ENCODE assay signal across 8 cellular contexts in the genomic region with DNA sequence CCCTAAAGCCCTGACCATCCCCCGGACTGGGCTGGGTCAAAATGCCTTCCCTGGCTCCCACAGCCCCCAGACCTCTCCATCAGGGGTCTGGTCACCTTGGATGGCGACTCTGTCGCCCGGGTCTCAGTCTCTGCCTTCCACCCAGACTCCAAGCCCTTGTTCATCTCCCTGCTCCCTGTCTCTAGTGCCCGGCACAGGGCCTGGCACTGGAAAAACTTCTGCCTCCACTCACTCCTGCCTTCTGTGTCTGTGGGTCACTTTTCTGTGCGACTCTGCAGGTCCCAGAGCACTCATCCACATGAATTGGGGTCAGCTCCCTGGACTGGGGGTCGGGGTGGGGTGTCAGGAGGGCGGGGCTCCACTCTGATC. TPM values are rescaled to one million over a fixed set of nuclear protein-coding genes. Genes with fewer than 3 reads are reported as not detected.
DNase-seq lines count a peak whose midpoint lies in the region; ATAC-seq and TF ChIP-seq lines count a peak whose summit lies in the region.

No MANE protein-coding gene starts in this region.

- peaks cover 34% of the 10 kb centered on the region for H3K4me1 ChIP-seq in DOHH2 (ENCODE audit: control insufficient read depth, low read length)
- peaks cover 27 to 68% (median 44%) of the 10 kb centered on the region in 3 donors for H3K4me1 ChIP-seq in esophagus squamous epithelium
- peaks cover 9 to 17% of the 10 kb centered on the region in 2 experiments for H3K4me1 ChIP-seq in trophoblast cell (ENCODE audit: control insufficient read depth in 1 of 2, insufficient read depth in 2 of 2, low read length in 2 of 2)

- peak overlapping the region; percentile 36 for H4K12ac ChIP-seq in trophoblast cell (ENCODE audit: low read depth, low read length)

- H3K27me3 ChIP-seq in DOHH2 (ENCODE audit: control insufficient read depth, low read length) (no peaks in the 10 kb centered on the region), esophagus squamous epithelium (no peaks in the 10 kb centered on the region), trophoblast cell (ENCODE audit: insufficient read depth, low read length) (no peaks in the 10 kb centered on the region)

- no peak overlapping the region for H3K23ac ChIP-seq in trophoblast cell (ENCODE audit: low read length)

- H2BK120ac ChIP-seq in trophoblast cell (ENCODE audit: insufficient read depth, low read length, poor library complexity) = peak overlapping the region; percentile 13

- peak overlapping the region; percentile 95 for H4K91ac ChIP-seq in trophoblast cell (ENCODE audit: low read depth, low read length)

- H3K9ac ChIP-seq in SK-N-MC (ENCODE audit: insufficient read length) (peak overlapping the region; percentile 98), trophoblast cell (ENCODE audit: low read length) (peak overlapping the region; percentile 79)

- H4K20me1 ChIP-seq in DOHH2 (ENCODE audit: control insufficient read depth, insufficient read depth, low read depth, low read length) = 0 out of 2 replicates have a peak, but pooled peaks cover 2% of the 10 kb centered on the region

- H2BK5ac ChIP-seq in trophoblast cell (ENCODE audit: low read depth, low read length, poor library complexity) = peak overlapping the region; percentile 43

- peak overlapping the region; percentile 99 for H3K4ac ChIP-seq in trophoblast cell (ENCODE audit: low read depth, low read length)

- peak overlapping the region; percentile 88 for H3K4me3 ChIP-seq in DOHH2 (ENCODE audit: low read length)
- peak overlapping the region; percentile 92 for H3K4me3 ChIP-seq in SK-N-MC
- peak overlapping the region; percentile 73 to 97 (median 88) for H3K4me3 ChIP-seq in esophagus squamous epithelium
- peak overlapping the region; percentile 85 for H3K4me3 ChIP-seq in trophoblast cell (ENCODE audit: low read depth, low read length)

- H3K79me1 ChIP-seq in trophoblast cell (ENCODE audit: low read length) = peaks cover 11% of the 10 kb centered on the region

- H3K14ac ChIP-seq in trophoblast cell (ENCODE audit: low read length) = peak overlapping the region; percentile 46

- H2AK5ac ChIP-seq in trophoblast cell (ENCODE audit: low read length) = peak overlapping the region; percentile 86

- H2AFZ ChIP-seq in trophoblast cell (ENCODE audit: insufficient read depth, low read length, poor library complexity) = no peak overlapping the region

- H2BK12ac ChIP-seq in trophoblast cell (ENCODE audit: low read length) = no peak overlapping the region

- H3K9me3 ChIP-seq in DOHH2 (ENCODE audit: control insufficient read depth, insufficient read depth, low read length) = no peaks in the 10 kb centered on the region
- no peaks in the 10 kb centered on the region for H3K9me3 ChIP-seq in SK-N-MC (ENCODE audit: low read depth, low read length)
- H3K9me3 ChIP-seq in esophagus squamous epithelium = no peaks in the 10 kb centered on the region
- no peaks in the 10 kb centered on the region for H3K9me3 ChIP-seq in trophoblast cell (ENCODE audit: insufficient read depth, low read depth, low read length)

- ATAC-seq in HG03378 (IDR thresholded peaks at IDR 0.05; ENCODE audit: unreplicated experiment) (no peak), GM18498 (IDR thresholded peaks at IDR 0.05; ENCODE audit: unreplicated experiment) (no peak)

- no peak for DNase-seq in SK-N-MC (ENCODE audit: low read depth, low spot score)
- DNase-seq in esophagus squamous epithelium (lab: John Stamatoyannopoulos, UW) = no peak
- DNase-seq in trophoblast cell = no peak
- DNase-seq in CD1c-positive myeloid dendritic cell (ENCODE audit: extremely low spot score) = no peak
- DNase-seq in NCI-H2171 (lab: John Stamatoyannopoulos, UW) = no peak

- H4K8ac ChIP-seq in trophoblast cell (ENCODE audit: low read depth, low read length) = peak overlapping the region; percentile 27

- no peaks in the 10 kb centered on the region for H3F3A ChIP-seq in DOHH2 (ENCODE audit: control insufficient read depth, insufficient read depth)

- H3K36me3 ChIP-seq in DOHH2 (ENCODE audit: control insufficient read depth, low read length) (peaks cover 32% of the 10 kb centered on the region), SK-N-MC (ENCODE audit: insufficient read depth, low read length) (no peaks in the 10 kb centered on the region), esophagus squamous epithelium (peaks cover 0 to 7% (median 0%) of the 10 kb centered on the region in 3 donors), trophoblast cell (ENCODE audit: control insufficient read depth in 1 of 2, insufficient read depth in 2 of 2, low read length in 2 of 2) (peaks cover 18 to 22% of the 10 kb centered on the region in 2 experiments)

- no peak for TF ChIP-seq POLR2A in esophagus squamous epithelium (IDR thresholded peaks at IDR 0.05)

- TF ChIP-seq CTCF in DOHH2 (IDR thresholded peaks at IDR 0.05; ENCODE audit: low read depth, low read length, poor library complexity, severe bottlenecking) = no peak
- no peak for TF ChIP-seq CTCF in esophagus squamous epithelium (IDR thresholded peaks at IDR 0.05)

- peak overlapping the region; percentile 83 for H3K27ac ChIP-seq in DOHH2 (ENCODE audit: low read depth, low read length)
- peak overlapping the region; percentile 90 for H3K27ac ChIP-seq in SK-N-MC
- peak overlapping the region; percentile 93 to 99 (median 98) for H3K27ac ChIP-seq in esophagus squamous epithelium
- peak overlapping the region; percentile 75 for H3K27ac ChIP-seq in trophoblast cell (ENCODE audit: low read depth, low read length)

- H3K79me2 ChIP-seq in DOHH2 (ENCODE audit: control insufficient read depth, low read length) = peaks cover 57% of the 10 kb centered on the region
- peaks cover 45% of the 10 kb centered on the region for H3K79me2 ChIP-seq in trophoblast cell (ENCODE audit: control insufficient read depth, insufficient read depth, low read length, poor library complexity)

- peak overlapping the region; percentile 87 for H3K4me2 ChIP-seq in DOHH2 (ENCODE audit: low read length)
- H3K4me2 ChIP-seq in trophoblast cell (ENCODE audit: low read length) = peak overlapping the region; percentile 89

- H3K9me2 ChIP-seq in DOHH2 (replicated peaks; ENCODE audit: control insufficient read depth, low read length) = no peaks in the 10 kb centered on the region

- peak overlapping the region; percentile 38 for H3K18ac ChIP-seq in trophoblast cell (ENCODE audit: low read length)

- intact Hi-C loops in esophagus squamous epithelium (cut with DNase I) = no loop called here

- WGBS in esophagus squamous epithelium, 2 donors = 9 to 28% methylated on average over 4 to 5 of the region's 8 CpGs
- no CpG with 5 or more reads among the region's 8 CpGs for WGBS in trophoblast cell (ENCODE audit: extremely low coverage, insufficient coverage, insufficient read length)

RNA-seq across cellular contexts. Expression of a gene that starts 1.1 kb away (rescaled TPM):
- total RNA-seq in esophagus squamous epithelium = 10 to 100 TPM in 3 of 4 donors, 1 to 10 TPM in 1; 9.9 to 21.3 (median 13.1) TPM
- polyA plus RNA-seq in trophoblast cell (2013) = 23.4 and 24.3 TPM in 2 replicates

RNA-seq across cellular contexts. Expression of a gene that starts 21.1 kb away (rescaled TPM):
- total RNA-seq in esophagus squamous epithelium = 10 to 100 TPM; 10.6 to 22.1 (median 15.6) TPM
- polyA plus RNA-seq in trophoblast cell (2013) = 25.7 and 26.0 TPM in 2 replicates

RNA-seq across cellular contexts. Expression of a gene that starts 55.8 kb away (rescaled TPM):
- total RNA-seq in esophagus squamous epithelium = not detected
- not detected in 2 replicates for polyA plus RNA-seq in trophoblast cell (2013)
